1 cellular context compared by ENCODE assay signal in the genomic region with DNA sequence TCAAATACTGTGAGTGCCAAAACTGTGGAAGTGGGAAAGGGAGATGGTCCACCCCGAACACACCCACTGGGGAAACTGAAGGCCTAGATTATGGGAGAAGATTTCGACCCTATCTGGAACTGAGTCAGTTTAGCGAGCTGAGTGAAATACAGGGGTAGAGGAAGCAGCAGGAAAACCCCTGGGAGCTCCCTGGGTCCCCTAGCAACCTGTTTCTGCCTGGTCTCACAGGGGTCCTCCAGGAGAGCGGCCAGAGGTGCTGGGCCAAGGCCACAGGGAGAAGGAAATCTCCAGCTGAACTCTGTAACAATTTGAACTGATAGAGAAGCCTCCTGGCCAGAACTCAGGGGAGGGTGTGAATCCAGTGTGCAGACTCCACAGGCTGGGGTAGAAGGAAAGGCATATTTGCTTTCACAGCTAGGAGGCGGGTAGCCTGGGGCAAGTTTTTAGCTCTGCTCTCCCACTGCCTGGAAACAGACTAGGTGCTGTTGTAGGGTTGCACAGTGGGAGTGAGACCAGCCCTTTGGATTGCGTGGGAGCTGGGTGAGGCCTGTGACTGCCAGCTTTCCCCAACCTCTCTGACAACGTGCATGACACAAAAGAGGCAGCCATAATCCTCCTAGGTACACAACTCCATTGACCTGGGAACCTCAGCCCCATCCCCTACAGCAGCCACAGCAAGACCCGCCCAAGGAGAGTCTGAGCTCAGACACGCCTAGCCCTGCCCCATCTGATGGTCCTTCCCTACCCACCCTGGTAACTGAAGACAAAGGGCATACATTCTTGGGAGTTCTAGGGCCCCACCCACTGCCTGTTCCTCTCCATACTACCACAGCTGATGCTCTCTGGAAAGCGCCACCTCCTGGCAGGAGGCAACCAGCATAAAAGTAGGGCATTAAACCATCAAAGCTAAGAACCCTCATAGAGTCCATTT.
TF ChIP-seq lines count a peak whose summit lies in the region.

No MANE protein-coding gene starts in this region.

TF ChIP-seq in HepG2, 621 proteins besides CTCF, POLR2A, EP300 and RAD21 (continues in another document):
- TF ChIP-seq, protein P1, sequence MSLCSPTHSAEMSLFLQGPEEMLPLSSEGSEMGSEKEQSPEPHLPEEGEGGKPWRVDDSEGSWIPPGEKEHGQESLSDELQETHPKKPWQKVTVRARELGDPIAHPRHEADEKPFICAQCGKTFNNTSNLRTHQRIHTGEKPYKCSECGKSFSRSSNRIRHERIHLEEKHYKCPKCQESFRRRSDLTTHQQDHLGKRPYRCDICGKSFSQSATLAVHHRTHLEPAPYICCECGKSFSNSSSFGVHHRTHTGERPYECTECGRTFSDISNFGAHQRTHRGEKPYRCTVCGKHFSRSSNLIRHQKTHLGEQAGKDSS (CRISPR knock-in tag; IDR thresholded peaks at IDR 0.05; ENCODE audit: borderline replicate concordance, low read depth), result no peak
- TF ChIP-seq ZNF768 (CRISPR knock-in tag; IDR thresholded peaks at IDR 0.05) (peak; percentile 50; the same call in 1 of the 2 replicates), NFE2L2 (IDR thresholded peaks at IDR 0.05; ENCODE audit: low read length) (no peak), PITX1 (CRISPR knock-in tag; IDR thresholded peaks at IDR 0.05) (0 out of 2 replicates have a peak, but pooled peaks have one; percentile 41), ZNF230 (CRISPR knock-in tag; IDR thresholded peaks at IDR 0.05) (0 out of 2 replicates have a peak, but pooled peaks have one; percentile 55), GATAD2A (CRISPR knock-in tag; IDR thresholded peaks at IDR 0.05) (no peak), SMAD1 (CRISPR knock-in tag; IDR thresholded peaks at IDR 0.05; ENCODE audit: borderline replicate concordance, low read depth) (no peak), REPIN1 (CRISPR knock-in tag; IDR thresholded peaks at IDR 0.05; ENCODE audit: borderline replicate concordance, low read depth) (no peak), NAIF1 (CRISPR knock-in tag; IDR thresholded peaks at IDR 0.05; ENCODE audit: borderline replicate concordance) (no peak), ERF (CRISPR knock-in tag; IDR thresholded peaks at IDR 0.05) (0 out of 2 replicates have a peak, but pooled peaks have one; percentile 41), MIER3 (CRISPR knock-in tag; IDR thresholded peaks at IDR 0.05; ENCODE audit: borderline replicate concordance) (no peak), CC2D1A (CRISPR knock-in tag; IDR thresholded peaks at IDR 0.05) (no peak), ARHGAP35 (CRISPR knock-in tag; IDR thresholded peaks at IDR 0.05; ENCODE audit: borderline replicate concordance) (no peak), KDM5B (CRISPR knock-in tag; IDR thresholded peaks at IDR 0.05; ENCODE audit: borderline replicate concordance) (peak; percentile 38; the same call in 1 of the 2 replicates), ZKSCAN8 (CRISPR knock-in tag; IDR thresholded peaks at IDR 0.05; ENCODE audit: borderline replicate concordance) (no peak), ZMYM2 (CRISPR knock-in tag; IDR thresholded peaks at IDR 0.05) (no peak), ZNF138 (CRISPR knock-in tag; IDR thresholded peaks at IDR 0.05; ENCODE audit: low read depth) (no peak), MBD4 (IDR thresholded peaks at IDR 0.05; ENCODE audit: borderline replicate concordance, low read length) (no peak)
- TF ChIP-seq, protein P2, sequence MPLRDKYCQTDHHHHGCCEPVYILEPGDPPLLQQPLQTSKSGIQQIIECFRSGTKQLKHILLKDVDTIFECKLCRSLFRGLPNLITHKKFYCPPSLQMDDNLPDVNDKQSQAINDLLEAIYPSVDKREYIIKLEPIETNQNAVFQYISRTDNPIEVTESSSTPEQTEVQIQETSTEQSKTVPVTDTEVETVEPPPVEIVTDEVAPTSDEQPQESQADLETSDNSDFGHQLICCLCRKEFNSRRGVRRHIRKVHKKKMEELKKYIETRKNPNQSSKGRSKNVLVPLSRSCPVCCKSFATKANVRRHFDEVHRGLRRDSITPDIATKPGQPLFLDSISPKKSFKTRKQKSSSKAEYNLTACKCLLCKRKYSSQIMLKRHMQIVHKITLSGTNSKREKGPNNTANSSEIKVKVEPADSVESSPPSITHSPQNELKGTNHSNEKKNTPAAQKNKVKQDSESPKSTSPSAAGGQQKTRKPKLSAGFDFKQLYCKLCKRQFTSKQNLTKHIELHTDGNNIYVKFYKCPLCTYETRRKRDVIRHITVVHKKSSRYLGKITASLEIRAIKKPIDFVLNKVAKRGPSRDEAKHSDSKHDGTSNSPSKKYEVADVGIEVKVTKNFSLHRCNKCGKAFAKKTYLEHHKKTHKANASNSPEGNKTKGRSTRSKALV (CRISPR knock-in tag; IDR thresholded peaks at IDR 0.05), result no peak
- TF ChIP-seq, protein P3, sequence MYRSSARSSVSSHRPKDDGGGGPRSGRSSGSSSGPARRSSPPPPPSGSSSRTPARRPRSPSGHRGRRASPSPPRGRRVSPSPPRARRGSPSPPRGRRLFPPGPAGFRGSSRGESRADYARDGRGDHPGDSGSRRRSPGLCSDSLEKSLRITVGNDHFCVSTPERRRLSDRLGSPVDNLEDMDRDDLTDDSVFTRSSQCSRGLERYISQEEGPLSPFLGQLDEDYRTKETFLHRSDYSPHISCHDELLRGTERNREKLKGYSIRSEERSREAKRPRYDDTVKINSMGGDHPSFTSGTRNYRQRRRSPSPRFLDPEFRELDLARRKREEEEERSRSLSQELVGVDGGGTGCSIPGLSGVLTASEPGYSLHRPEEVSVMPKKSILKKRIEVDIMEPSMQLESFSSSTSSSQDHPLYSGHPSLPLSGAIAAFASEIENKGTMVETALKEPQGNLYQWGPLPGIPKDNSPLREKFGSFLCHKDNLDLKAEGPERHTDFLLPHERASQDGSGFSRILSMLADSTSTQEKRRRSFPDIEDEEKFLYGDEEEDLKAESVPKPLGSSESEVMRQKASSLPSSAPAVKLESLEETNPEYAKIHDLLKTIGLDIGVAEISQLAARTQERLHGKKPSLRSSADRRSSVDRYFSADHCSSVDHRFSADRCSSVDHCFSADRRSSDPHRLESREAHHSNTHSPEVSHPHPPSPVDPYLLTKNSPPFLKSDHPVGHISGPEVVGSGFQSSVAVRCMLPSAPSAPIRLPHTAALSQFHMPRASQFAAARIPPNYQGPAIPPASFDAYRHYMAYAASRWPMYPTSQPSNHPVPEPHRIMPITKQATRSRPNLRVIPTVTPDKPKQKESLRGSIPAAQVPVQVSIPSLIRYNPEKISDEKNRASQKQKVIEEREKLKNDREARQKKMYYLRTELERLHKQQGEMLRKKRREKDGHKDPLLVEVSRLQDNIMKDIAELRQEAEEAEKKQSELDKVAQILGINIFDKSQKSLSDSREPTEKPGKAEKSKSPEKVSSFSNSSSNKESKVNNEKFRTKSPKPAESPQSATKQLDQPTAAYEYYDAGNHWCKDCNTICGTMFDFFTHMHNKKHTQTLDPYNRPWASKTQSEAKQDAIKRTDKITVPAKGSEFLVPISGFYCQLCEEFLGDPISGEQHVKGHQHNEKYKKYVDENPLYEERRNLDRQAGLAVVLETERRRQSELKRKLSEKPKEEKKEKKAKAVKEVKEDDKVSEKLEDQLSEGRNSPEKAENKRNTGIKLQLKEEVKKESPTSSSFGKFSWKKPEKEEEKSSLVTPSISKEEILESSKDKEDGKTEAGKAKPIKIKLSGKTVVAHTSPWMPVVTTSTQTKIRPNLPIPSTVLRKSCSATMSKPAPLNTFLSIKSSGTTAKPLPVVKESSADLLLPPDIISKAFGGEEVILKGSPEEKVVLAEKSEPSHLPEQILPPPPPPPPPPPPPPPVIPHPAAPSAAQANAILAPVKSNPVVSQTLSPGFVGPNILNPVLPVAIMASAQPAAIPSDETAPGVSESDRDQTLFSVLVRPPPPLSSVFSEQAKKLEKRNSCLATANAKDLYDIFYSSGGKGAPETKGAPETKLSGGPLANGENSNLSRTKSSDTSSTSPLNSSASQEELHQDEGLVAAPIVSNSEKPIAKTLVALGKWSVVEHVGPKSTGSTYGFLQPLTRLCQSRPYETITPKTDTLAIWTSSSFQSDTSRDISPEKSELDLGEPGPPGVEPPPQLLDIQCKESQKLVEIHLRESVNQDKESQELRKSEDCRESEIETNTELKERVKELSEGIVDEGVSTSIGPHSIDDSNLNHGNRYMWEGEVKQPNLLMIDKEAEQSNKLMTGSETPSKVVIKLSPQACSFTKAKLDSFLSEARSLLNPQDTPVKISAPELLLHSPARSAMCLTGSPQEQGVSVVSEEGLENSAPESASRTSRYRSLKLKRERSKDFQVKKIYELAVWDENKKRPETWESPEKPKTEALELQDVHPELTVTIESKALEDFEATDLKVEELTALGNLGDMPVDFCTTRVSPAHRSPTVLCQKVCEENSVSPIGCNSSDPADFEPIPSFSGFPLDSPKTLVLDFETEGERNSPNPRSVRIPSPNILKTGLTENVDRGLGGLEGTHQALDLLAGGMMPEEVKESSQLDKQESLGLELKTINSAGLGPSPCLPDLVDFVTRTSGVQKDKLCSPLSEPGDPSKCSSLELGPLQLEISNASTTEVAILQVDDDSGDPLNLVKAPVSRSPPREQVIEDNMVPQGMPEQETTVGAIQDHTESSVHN (CRISPR knock-in tag; IDR thresholded peaks at IDR 0.05), result no peak
- TF ChIP-seq, protein P4, sequence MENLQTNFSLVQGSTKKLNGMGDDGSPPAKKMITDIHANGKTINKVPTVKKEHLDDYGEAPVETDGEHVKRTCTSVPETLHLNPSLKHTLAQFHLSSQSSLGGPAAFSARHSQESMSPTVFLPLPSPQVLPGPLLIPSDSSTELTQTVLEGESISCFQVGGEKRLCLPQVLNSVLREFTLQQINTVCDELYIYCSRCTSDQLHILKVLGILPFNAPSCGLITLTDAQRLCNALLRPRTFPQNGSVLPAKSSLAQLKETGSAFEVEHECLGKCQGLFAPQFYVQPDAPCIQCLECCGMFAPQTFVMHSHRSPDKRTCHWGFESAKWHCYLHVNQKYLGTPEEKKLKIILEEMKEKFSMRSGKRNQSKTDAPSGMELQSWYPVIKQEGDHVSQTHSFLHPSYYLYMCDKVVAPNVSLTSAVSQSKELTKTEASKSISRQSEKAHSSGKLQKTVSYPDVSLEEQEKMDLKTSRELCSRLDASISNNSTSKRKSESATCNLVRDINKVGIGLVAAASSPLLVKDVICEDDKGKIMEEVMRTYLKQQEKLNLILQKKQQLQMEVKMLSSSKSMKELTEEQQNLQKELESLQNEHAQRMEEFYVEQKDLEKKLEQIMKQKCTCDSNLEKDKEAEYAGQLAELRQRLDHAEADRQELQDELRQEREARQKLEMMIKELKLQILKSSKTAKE (CRISPR knock-in tag; IDR thresholded peaks at IDR 0.05; ENCODE audit: borderline replicate concordance), result no peak
- TF ChIP-seq, protein P5, sequence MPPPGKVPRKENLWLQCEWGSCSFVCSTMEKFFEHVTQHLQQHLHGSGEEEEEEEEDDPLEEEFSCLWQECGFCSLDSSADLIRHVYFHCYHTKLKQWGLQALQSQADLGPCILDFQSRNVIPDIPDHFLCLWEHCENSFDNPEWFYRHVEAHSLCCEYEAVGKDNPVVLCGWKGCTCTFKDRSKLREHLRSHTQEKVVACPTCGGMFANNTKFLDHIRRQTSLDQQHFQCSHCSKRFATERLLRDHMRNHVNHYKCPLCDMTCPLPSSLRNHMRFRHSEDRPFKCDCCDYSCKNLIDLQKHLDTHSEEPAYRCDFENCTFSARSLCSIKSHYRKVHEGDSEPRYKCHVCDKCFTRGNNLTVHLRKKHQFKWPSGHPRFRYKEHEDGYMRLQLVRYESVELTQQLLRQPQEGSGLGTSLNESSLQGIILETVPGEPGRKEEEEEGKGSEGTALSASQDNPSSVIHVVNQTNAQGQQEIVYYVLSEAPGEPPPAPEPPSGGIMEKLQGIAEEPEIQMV (CRISPR knock-in tag; IDR thresholded peaks at IDR 0.05; ENCODE audit: low read depth), result peak; percentile 52; the same call in 1 of the 2 replicates
- TF ChIP-seq, protein P6, sequence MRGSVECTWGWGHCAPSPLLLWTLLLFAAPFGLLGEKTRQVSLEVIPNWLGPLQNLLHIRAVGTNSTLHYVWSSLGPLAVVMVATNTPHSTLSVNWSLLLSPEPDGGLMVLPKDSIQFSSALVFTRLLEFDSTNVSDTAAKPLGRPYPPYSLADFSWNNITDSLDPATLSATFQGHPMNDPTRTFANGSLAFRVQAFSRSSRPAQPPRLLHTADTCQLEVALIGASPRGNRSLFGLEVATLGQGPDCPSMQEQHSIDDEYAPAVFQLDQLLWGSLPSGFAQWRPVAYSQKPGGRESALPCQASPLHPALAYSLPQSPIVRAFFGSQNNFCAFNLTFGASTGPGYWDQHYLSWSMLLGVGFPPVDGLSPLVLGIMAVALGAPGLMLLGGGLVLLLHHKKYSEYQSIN (CRISPR knock-in tag; IDR thresholded peaks at IDR 0.05; ENCODE audit: borderline replicate concordance), result no peak
- TF ChIP-seq, protein P7, sequence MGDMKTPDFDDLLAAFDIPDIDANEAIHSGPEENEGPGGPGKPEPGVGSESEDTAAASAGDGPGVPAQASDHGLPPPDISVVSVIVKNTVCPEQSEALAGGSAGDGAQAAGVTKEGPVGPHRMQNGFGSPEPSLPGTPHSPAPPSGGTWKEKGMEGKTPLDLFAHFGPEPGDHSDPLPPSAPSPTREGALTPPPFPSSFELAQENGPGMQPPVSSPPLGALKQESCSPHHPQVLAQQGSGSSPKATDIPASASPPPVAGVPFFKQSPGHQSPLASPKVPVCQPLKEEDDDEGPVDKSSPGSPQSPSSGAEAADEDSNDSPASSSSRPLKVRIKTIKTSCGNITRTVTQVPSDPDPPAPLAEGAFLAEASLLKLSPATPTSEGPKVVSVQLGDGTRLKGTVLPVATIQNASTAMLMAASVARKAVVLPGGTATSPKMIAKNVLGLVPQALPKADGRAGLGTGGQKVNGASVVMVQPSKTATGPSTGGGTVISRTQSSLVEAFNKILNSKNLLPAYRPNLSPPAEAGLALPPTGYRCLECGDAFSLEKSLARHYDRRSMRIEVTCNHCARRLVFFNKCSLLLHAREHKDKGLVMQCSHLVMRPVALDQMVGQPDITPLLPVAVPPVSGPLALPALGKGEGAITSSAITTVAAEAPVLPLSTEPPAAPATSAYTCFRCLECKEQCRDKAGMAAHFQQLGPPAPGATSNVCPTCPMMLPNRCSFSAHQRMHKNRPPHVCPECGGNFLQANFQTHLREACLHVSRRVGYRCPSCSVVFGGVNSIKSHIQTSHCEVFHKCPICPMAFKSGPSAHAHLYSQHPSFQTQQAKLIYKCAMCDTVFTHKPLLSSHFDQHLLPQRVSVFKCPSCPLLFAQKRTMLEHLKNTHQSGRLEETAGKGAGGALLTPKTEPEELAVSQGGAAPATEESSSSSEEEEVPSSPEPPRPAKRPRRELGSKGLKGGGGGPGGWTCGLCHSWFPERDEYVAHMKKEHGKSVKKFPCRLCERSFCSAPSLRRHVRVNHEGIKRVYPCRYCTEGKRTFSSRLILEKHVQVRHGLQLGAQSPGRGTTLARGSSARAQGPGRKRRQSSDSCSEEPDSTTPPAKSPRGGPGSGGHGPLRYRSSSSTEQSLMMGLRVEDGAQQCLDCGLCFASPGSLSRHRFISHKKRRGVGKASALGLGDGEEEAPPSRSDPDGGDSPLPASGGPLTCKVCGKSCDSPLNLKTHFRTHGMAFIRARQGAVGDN (CRISPR knock-in tag; IDR thresholded peaks at IDR 0.05), result peak; percentile 38
- TF ChIP-seq, protein P8, sequence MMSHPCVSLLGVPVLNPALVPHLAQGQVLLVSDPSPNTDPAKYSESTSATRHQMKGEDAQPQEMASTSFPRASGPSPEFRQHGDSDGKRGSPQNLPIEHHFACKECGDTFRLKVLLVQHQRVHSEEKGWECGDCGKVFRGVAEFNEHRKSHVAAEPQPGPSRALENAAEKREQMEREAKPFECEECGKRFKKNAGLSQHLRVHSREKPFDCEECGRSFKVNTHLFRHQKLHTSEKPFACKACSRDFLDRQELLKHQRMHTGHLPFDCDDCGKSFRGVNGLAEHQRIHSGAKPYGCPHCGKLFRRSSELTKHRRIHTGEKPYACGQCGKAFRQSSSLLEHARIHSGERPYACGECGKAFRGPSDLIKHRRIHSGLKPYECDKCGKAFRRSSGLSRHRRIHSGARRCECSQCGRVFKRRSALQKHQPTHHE (CRISPR knock-in tag; IDR thresholded peaks at IDR 0.05; ENCODE audit: borderline replicate concordance), result no peak
